ENCODE assay signal across 8 cellular contexts in genomic region chr10:47024399-47025252, GRCh38.
DNase-seq lines count a peak whose midpoint lies in the region; ATAC-seq and TF ChIP-seq lines count a peak whose summit lies in the region.

No MANE protein-coding gene starts in this region.

- no peaks in the 10 kb centered on the region for H3K36me3 Mint-ChIP-seq in naive B cell
- no peaks in the 10 kb centered on the region for H3K36me3 Mint-ChIP-seq in stimulated activated naive B cell treated with anti-CD40 and anti-IgM and Interleukin-4, amounts not matched to agents 10 μg/mL and 1 μg/mL and 100 μg/mL, for 72 hours

- peaks cover 0 to 4% (median 3%) of the 10 kb centered on the region in 3 donors for H3K4me1 Mint-ChIP-seq in naive B cell
- no peaks in the 10 kb centered on the region for H3K4me1 Mint-ChIP-seq in stimulated activated naive B cell treated with anti-CD40 and anti-IgM and Interleukin-4, amounts not matched to agents 10 μg/mL and 1 μg/mL and 100 μg/mL, for 72 hours

- H3K4me3 ChIP-seq in epithelial cell of proximal tubule (ENCODE audit: low read depth, low read length) = no peak overlapping the region

- peak; percentile 65 to 74 for ATAC-seq in naive B cell (ENCODE audit: low read depth in 2 of 2)
- ATAC-seq in stimulated activated naive B cell treated with anti-CD40 and anti-IgM and Interleukin-4, amounts not matched to agents 10 μg/mL and 1 μg/mL and 100 μg/mL, for 72 hours (replicated peaks) = peak; percentile 91 to 95
- ATAC-seq in HG03439 (IDR thresholded peaks at IDR 0.05; ENCODE audit: unreplicated experiment) = no peak

- peaks cover 5 to 15% (median 7%) of the 10 kb centered on the region in 3 donors for H3K27me3 Mint-ChIP-seq in naive B cell
- peaks cover 7 to 8% of the 10 kb centered on the region in 2 donors for H3K27me3 Mint-ChIP-seq in stimulated activated naive B cell treated with anti-CD40 and anti-IgM and Interleukin-4, amounts not matched to agents 10 μg/mL and 1 μg/mL and 100 μg/mL, for 72 hours

- H3K9me3 Mint-ChIP-seq in naive B cell = no peaks in the 10 kb centered on the region
- H3K9me3 Mint-ChIP-seq in stimulated activated naive B cell treated with anti-CD40 and anti-IgM and Interleukin-4, amounts not matched to agents 10 μg/mL and 1 μg/mL and 100 μg/mL, for 72 hours = no peaks in the 10 kb centered on the region

- POLR2A ChIA-PET in HEK293T (lab: Yijun Ruan, JAX) = no interaction called here

- H3K4me3 Mint-ChIP-seq in naive B cell = no peak overlapping the region
- no peak overlapping the region for H3K4me3 Mint-ChIP-seq in stimulated activated naive B cell treated with anti-CD40 and anti-IgM and Interleukin-4, amounts not matched to agents 10 μg/mL and 1 μg/mL and 100 μg/mL, for 72 hours

- CTCF ChIA-PET in HEK293T (lab: Yijun Ruan, JAX) = interaction anchor here (0.6 to 2.1 kb wide), 7 partner anchors 14 to 436 kb away, joined by 3 to 28 read pairs (median 3); no protein-coding TSS in a partner anchor

- TF ChIP-seq CTCF in epithelial cell of proximal tubule (conservative IDR thresholded peaks at IDR 0.05; ENCODE audit: low read depth, low read length) = peak; percentile 91

- no peak overlapping the region for H3K27ac Mint-ChIP-seq in naive B cell
- no peak overlapping the region for H3K27ac Mint-ChIP-seq in stimulated activated naive B cell treated with anti-CD40 and anti-IgM and Interleukin-4, amounts not matched to agents 10 μg/mL and 1 μg/mL and 100 μg/mL, for 72 hours

- DNase-seq in EL (peak; percentile 39), HEK293T (ENCODE audit: extremely low spot score) (peak; percentile 73), NCI-H748 (lab: John Stamatoyannopoulos, UW; ENCODE audit: unreplicated experiment) (peak; percentile 54), epithelial cell of proximal tubule (ENCODE audit: low read depth) (no peak), naive B cell (peak; percentile 47)
- peak; percentile 82 for DNase-seq in activated CD8-positive, alpha-beta memory T cell treated with anti-CD3 and anti-CD28 coated beads, Interleukin-2, amount 50 U/mL, for 48 hours
- peak; percentile 43 for DNase-seq in stimulated activated naive B cell treated with anti-CD40 and anti-IgM and Interleukin-4, amounts not matched to agents 10 μg/mL and 1 μg/mL and 100 μg/mL, for 72 hours

TF ChIP-seq in HEK293T, 16 proteins besides CTCF, POLR2A, EP300 and RAD21:
- TF ChIP-seq FOXA1 (IDR thresholded peaks at IDR 0.05) (no peak), BHLHE40 (IDR thresholded peaks at IDR 0.05; ENCODE audit: borderline replicate concordance) (no peak), TARDBP (IDR thresholded peaks at IDR 0.05) (no peak), SP1 (IDR thresholded peaks at IDR 0.05) (no peak), ARNT (IDR thresholded peaks at IDR 0.05) (no peak), PKNOX1 (IDR thresholded peaks at IDR 0.05) (no peak), LEF1 (IDR thresholded peaks at IDR 0.05; ENCODE audit: borderline replicate concordance) (no peak), FOXK2 (IDR thresholded peaks at IDR 0.05) (no peak), FOXM1 (IDR thresholded peaks at IDR 0.05; ENCODE audit: borderline replicate concordance) (no peak)
